In genomic region chr1:160647329-160647720, GRCh38 we compare ENCODE assay signal across 11 cellular contexts. TPM values are rescaled to one million over a fixed set of nuclear protein-coding genes. Genes with fewer than 3 reads are reported as not detected.
DNase-seq lines count a peak whose midpoint lies in the region; ATAC-seq, FAIRE-seq and TF ChIP-seq lines count a peak whose summit lies in the region.
"Had no signal": no experiment of that assay in that cellular context is flagged by ENCODE, and none has a peak within 500 bp of the region (broad histone marks: within the 10 kb centered on the region; RNA-seq: fewer than 3 reads in every experiment).

No MANE protein-coding gene starts in this region.

- H4K20me1 ChIP-seq in OCI-LY7 (ENCODE audit: insufficient read depth, low read length), result no peaks in the 10 kb centered on the region

- H3K27ac ChIP-seq in OCI-LY7 (ENCODE audit: low read depth, low read length, poor library complexity, severe bottlenecking), result peak overlapping the region; percentile 1

- peaks cover 4% of the 10 kb centered on the region; the same call in 1 of the 2 replicates for H3K9me3 ChIP-seq in OCI-LY7 (ENCODE audit: low read length)

- H3K4me3 ChIP-seq in GM06990 (replicated peaks; ENCODE audit: low read depth, low read length) (peak overlapping the region; percentile 82), OCI-LY7 (ENCODE audit: low read depth, low read length, poor library complexity, severe bottlenecking) (peak overlapping the region; percentile 1), lower leg skin (ENCODE audit: low read depth, poor library complexity, severe bottlenecking) (no peak overlapping the region)

- 74 to 76% methylated on average over 3 of the region's 3 CpGs for WGBS in lower leg skin, 2 donors

- peak overlapping the region; percentile 89 for H2AFZ ChIP-seq in OCI-LY7 (ENCODE audit: low read length)

- CTCF ChIA-PET in OCI-LY7 (lab: Charles Lee; ENCODE audit: unreplicated experiment), result interaction anchor here (2.2 kb wide), 1 partner anchor 25 kb away, joined by 4 read pairs; no protein-coding TSS in a partner anchor

- H3K9me3 Mint-ChIP-seq in naive B cell, result no peaks in the 10 kb centered on the region

- intact Hi-C loops in OCI-LY7 (cut with micrococcal nuclease; ENCODE audit: unreplicated experiment), result no loop called here
- intact Hi-C loops in lower leg skin (cut with DNase I; ENCODE audit: low total_unique reads), result no loop called here

- H3K9me2 ChIP-seq in OCI-LY7 (ENCODE audit: insufficient read depth, low read length), result no peaks in the 10 kb centered on the region

- H3K4me2 ChIP-seq in OCI-LY7 (ENCODE audit: low read length), result peak overlapping the region; percentile 42

- POLR2A ChIA-PET in OCI-LY7 (lab: Charles Lee), result interaction anchor here (0.9 to 1.4 kb wide), 3 partner anchors 24 to 28 kb away, joined by 3 to 4 read pairs (median 3); no protein-coding TSS in a partner anchor

- H3K27ac Mint-ChIP-seq in naive B cell, result peak overlapping the region; percentile 74 to 98 (median 94)

- H3K36me3 ChIP-seq in GM06990 (ENCODE audit: control insufficient read depth, insufficient read depth, low read length) (no peaks in the 10 kb centered on the region; the same call in 1 of the 2 replicates), OCI-LY7 (ENCODE audit: insufficient read depth, low read length) (peaks cover 4% of the 10 kb centered on the region; the same call in 1 of the 2 replicates)

- no peaks in the 10 kb centered on the region for H3K27me3 Mint-ChIP-seq in naive B cell

- ATAC-seq in GM19463 (IDR thresholded peaks at IDR 0.05; ENCODE audit: unreplicated experiment) (peak; percentile 3), naive B cell (ENCODE audit: low read depth in 2 of 2) (peak; percentile 32 to 45)

- peaks cover 40% of the 10 kb centered on the region for H3K4me1 ChIP-seq in OCI-LY7 (ENCODE audit: insufficient read depth, low read length, poor library complexity, severe bottlenecking)

- H3K79me2 ChIP-seq in OCI-LY7 (ENCODE audit: insufficient read depth, low read depth, low read length), result no peaks in the 10 kb centered on the region

- TF ChIP-seq POLR2A in lower leg skin (IDR thresholded peaks at IDR 0.05), result no peak

- peaks cover 6 to 8% of the 10 kb centered on the region in 2 donors for H3K36me3 Mint-ChIP-seq in naive B cell

- no TSS peak for BruUV-seq in OCI-LY7 (replicated peaks; lab: Mats Ljungman, UMichigan)

- no peaks in the 10 kb centered on the region for H3K27me3 ChIP-seq in GM06990 (replicated peaks; ENCODE audit: control insufficient read depth, insufficient read depth, low read length)

- TF ChIP-seq CTCF in GM06990 (IDR thresholded peaks at IDR 0.05; ENCODE audit: insufficient read depth, low read length, poor library complexity, severe bottlenecking) (no peak), OCI-LY7 (conservative IDR thresholded peaks at IDR 0.05; ENCODE audit: low read length) (no peak), lower leg skin (IDR thresholded peaks at IDR 0.05) (no peak)

- DNase-seq in GM06990 (ENCODE audit: extremely low read depth, insufficient read length) (no peak), OCI-LY7 (ENCODE audit: low spot score) (no peak), naive B cell (no peak), RPMI8226 (no peak), RCC 7860 (ENCODE audit: low spot score) (no peak), NCI-H2107 treated with DMSO at 0.1 percent for 48 hours (lab: John Stamatoyannopoulos, UW; ENCODE audit: unreplicated experiment) (no peak), lower leg skin (ENCODE audit: low spot score in 2 of 2) (no peak)
- DNase-seq: DMS53, NCI-H1048 had no signal

- no peak for FAIRE-seq in RCC 7860 (lab: Jason Lieb, UNC)

- H3K4me1 Mint-ChIP-seq in naive B cell, result peaks cover 79 to 84% (median 82%) of the 10 kb centered on the region in 3 donors

- H3K4me3 Mint-ChIP-seq in naive B cell, result peak overlapping the region; percentile 86 to 98 (median 96)

RNA-seq across cellular contexts. Expression of gene SLAMF1, which starts 0.5 kb away (rescaled TPM):
- 0.32 and 0.36 TPM in 2 replicates for total RNA-seq in OCI-LY7 (2014; rRNA removed; shearing (Covaris generic))
- total RNA-seq in OCI-LY7 (2022), result 0.42 and 0.72 TPM in 2 replicates
- polyA plus RNA-seq in naive B cell (ENCODE audit: low read depth in 6 of 6), result 10 to 100 TPM; 18.9 to 36.6 (median 23.0) TPM
- 1 to 10 TPM in 2 of 4 donors, under 1 TPM in 1, not detected in 1; 0.42 to 7.1 (median 4.4) TPM for total RNA-seq in lower leg skin
- total RNA-seq: epithelial cell of proximal tubule had no signal
